In genomic region chr4:142366821-142367220, GRCh38 we compare ENCODE assay signal across 18 cellular contexts.
DNase-seq lines count a peak whose midpoint lies in the region; ATAC-seq and TF ChIP-seq lines count a peak whose summit lies in the region.
"Had no signal": no experiment of that assay in that cellular context is flagged by ENCODE, and none has a peak within 500 bp of the region (broad histone marks: within the 10 kb centered on the region; RNA-seq: fewer than 3 reads in every experiment).

No MANE protein-coding gene starts in this region.

- H2BK120ac ChIP-seq in mesendoderm (ENCODE audit: low read depth, low read length) = no peak overlapping the region

- no peak overlapping the region for H3K4ac ChIP-seq in mesendoderm (ENCODE audit: low read depth, low read length)

- no peak overlapping the region for H3K4me3 Mint-ChIP-seq in activated CD4-positive, alpha-beta T cell treated with anti-CD3 and anti-CD28 coated beads, Interleukin-2, amount 10 ng/mL, durations not matched to agents 24 days and 14 days
- no peak overlapping the region for H3K4me3 Mint-ChIP-seq in activated naive CD8-positive, alpha-beta T cell treated with anti-CD3 and anti-CD28 coated beads for 36 hours
- H3K4me3 Mint-ChIP-seq: activated B cell treated with CpG ODN at 0.5 μM for 24 hours had no signal

- TF ChIP-seq CTCF in HFF-Myc (IDR thresholded peaks at IDR 0.05; ENCODE audit: low read depth, low read length, missing control alignments) (no peak), dorsolateral prefrontal cortex (IDR thresholded peaks at IDR 0.05 in 54 of 56, conservative IDR thresholded peaks at IDR 0.05 in 2 of 56; ENCODE audit: low read depth in 1 of 56, partially characterized antibody in 56 of 56) (no peak), right lobe of liver (IDR thresholded peaks at IDR 0.05) (no peak)

- no peak overlapping the region for H2AK5ac ChIP-seq in mesendoderm (ENCODE audit: low read length)

- no peak overlapping the region for H3K23ac ChIP-seq in mesendoderm (ENCODE audit: low read length)

- no peak for ATAC-seq in right lobe of liver
- ATAC-seq: A549, body of pancreas, K562, lower lobe of right lung had no signal

- no peak overlapping the region for H2BK5ac ChIP-seq in mesendoderm (ENCODE audit: low read length)

- H3K27ac Mint-ChIP-seq in activated CD4-positive, alpha-beta T cell treated with anti-CD3 and anti-CD28 coated beads, Interleukin-2, amount 10 ng/mL, durations not matched to agents 24 days and 14 days = peak overlapping the region; percentile 31
- H3K27ac Mint-ChIP-seq in activated naive CD8-positive, alpha-beta T cell treated with anti-CD3 and anti-CD28 coated beads for 36 hours = peak overlapping the region; percentile 55
- H3K27ac Mint-ChIP-seq: activated B cell treated with CpG ODN at 0.5 μM for 24 hours had no signal

- H4K8ac ChIP-seq in mesendoderm (ENCODE audit: low read depth, low read length) = no peak overlapping the region

- H3K9me3 Mint-ChIP-seq in activated CD4-positive, alpha-beta T cell treated with anti-CD3 and anti-CD28 coated beads, Interleukin-2, amount 10 ng/mL, durations not matched to agents 24 days and 14 days = peaks cover 16% of the 10 kb centered on the region
- peaks cover 25% of the 10 kb centered on the region for H3K9me3 Mint-ChIP-seq in activated naive CD8-positive, alpha-beta T cell treated with anti-CD3 and anti-CD28 coated beads for 36 hours

- no peak for TF ChIP-seq POLR2A in right lobe of liver (IDR thresholded peaks at IDR 0.05)

- H3K27me3 ChIP-seq in mesendoderm (ENCODE audit: insufficient read depth, low read length, poor library complexity) (no peaks in the 10 kb centered on the region), dorsolateral prefrontal cortex (no peaks in the 10 kb centered on the region), right lobe of liver (no peaks in the 10 kb centered on the region)
- H3K27me3 ChIP-seq: body of pancreas had no signal

- no peaks in the 10 kb centered on the region for H3K79me2 ChIP-seq in mesendoderm (ENCODE audit: control insufficient read depth, insufficient read depth, low read length)

- no peak overlapping the region for H2BK15ac ChIP-seq in mesendoderm (replicated peaks; ENCODE audit: low read depth)

- H3K4me3 ChIP-seq in HFF-Myc (replicated peaks; ENCODE audit: low read depth, low read length) = no peak overlapping the region
- no peak overlapping the region for H3K4me3 ChIP-seq in mesendoderm (ENCODE audit: low read length)
- H3K4me3 ChIP-seq in dorsolateral prefrontal cortex = no peak overlapping the region
- H3K4me3 ChIP-seq in right lobe of liver = no peak overlapping the region
- H3K4me3 ChIP-seq: A549, body of pancreas, K562, lower lobe of right lung had no signal

- H3K4me1 ChIP-seq in mesendoderm (ENCODE audit: control insufficient read depth, low read depth, low read length) (no peaks in the 10 kb centered on the region), right lobe of liver (no peaks in the 10 kb centered on the region)
- H3K4me1 ChIP-seq: body of pancreas, lower lobe of right lung had no signal

- H3K9me3 ChIP-seq in right lobe of liver = no peaks in the 10 kb centered on the region
- H3K9me3 ChIP-seq: body of pancreas, SK-N-SH had no signal

- H3K9ac ChIP-seq in mesendoderm (ENCODE audit: low read length) = no peak overlapping the region
- H3K9ac ChIP-seq: SK-N-SH had no signal

- H3K79me1 ChIP-seq in mesendoderm (ENCODE audit: low read length) = no peaks in the 10 kb centered on the region

- H4K5ac ChIP-seq in mesendoderm (ENCODE audit: low read length) = no peak overlapping the region

- no peaks in the 10 kb centered on the region for H3K27me3 Mint-ChIP-seq in activated CD4-positive, alpha-beta T cell treated with anti-CD3 and anti-CD28 coated beads, Interleukin-2, amount 10 ng/mL, durations not matched to agents 24 days and 14 days
- no peaks in the 10 kb centered on the region for H3K27me3 Mint-ChIP-seq in activated naive CD8-positive, alpha-beta T cell treated with anti-CD3 and anti-CD28 coated beads for 36 hours
- H3K27me3 Mint-ChIP-seq: activated B cell treated with CpG ODN at 0.5 μM for 24 hours had no signal

- no peaks in the 10 kb centered on the region for H3K36me3 ChIP-seq in mesendoderm (ENCODE audit: control insufficient read depth, insufficient read depth, low read length)
- no peaks in the 10 kb centered on the region for H3K36me3 ChIP-seq in right lobe of liver
- H3K36me3 ChIP-seq: lower lobe of right lung had no signal

- H3K36me3 Mint-ChIP-seq in activated CD4-positive, alpha-beta T cell treated with anti-CD3 and anti-CD28 coated beads, Interleukin-2, amount 10 ng/mL, durations not matched to agents 24 days and 14 days (ENCODE audit: low read depth) = peaks cover 39% of the 10 kb centered on the region
- peaks cover 71% of the 10 kb centered on the region for H3K36me3 Mint-ChIP-seq in activated naive CD8-positive, alpha-beta T cell treated with anti-CD3 and anti-CD28 coated beads for 36 hours

- H3K18ac ChIP-seq in mesendoderm (ENCODE audit: low read length) = no peak overlapping the region

- no peak overlapping the region for H3K27ac ChIP-seq in mesendoderm (ENCODE audit: low read depth, low read length)
- no peak overlapping the region for H3K27ac ChIP-seq in dorsolateral prefrontal cortex
- no peak overlapping the region for H3K27ac ChIP-seq in right lobe of liver
- H3K27ac ChIP-seq: A549, body of pancreas, lower lobe of right lung had no signal

- DNase-seq in activated CD4-positive, alpha-beta T cell treated with anti-CD3 and anti-CD28 coated beads, Interleukin-2, amount 10 ng/mL, durations not matched to agents 24 days and 14 days = no peak
- DNase-seq in activated CD4-positive, alpha-beta T cell treated with anti-CD3 and anti-CD28 coated beads, Interleukin-2, amount 50 U/mL, for 48 hours = no peak
- DNase-seq in HFF-Myc (ENCODE audit: extremely low read depth, low read depth) = peak; percentile 75
- no peak for DNase-seq in activated naive CD8-positive, alpha-beta T cell treated with anti-CD3 and anti-CD28 coated beads for 36 hours
- peak; percentile 13 for DNase-seq in mesendoderm
- no peak for DNase-seq in dorsolateral prefrontal cortex
- no peak for DNase-seq in GM19240 (ENCODE audit: insufficient read length, low spot score)
- DNase-seq in right lobe of liver = no peak
- DNase-seq: activated B cell treated with CpG ODN at 0.5 μM for 24 hours; body of pancreas; COR-L47; lower lobe of right lung; NCI-H1417 treated with DMSO at 0.1 percent for 48 hours; NCI-H345; SK-N-SH; stimulated activated naive CD4-positive, alpha-beta T cell had no signal

- intact Hi-C loops in activated CD4-positive, alpha-beta T cell treated with anti-CD3 and anti-CD28 coated beads, Interleukin-2, amount 10 ng/mL, durations not matched to agents 24 days and 14 days (cut with micrococcal nuclease) = loop anchor here (1.0 kb wide), 1 partner anchor 10 kb away; no protein-coding TSS in a partner anchor
- intact Hi-C loops in dorsolateral prefrontal cortex (cut with DNase I) = no loop called here
- intact Hi-C loops in right lobe of liver (cut with DNase I) = no loop called here

- peaks cover 51% of the 10 kb centered on the region for H3K4me1 Mint-ChIP-seq in activated CD4-positive, alpha-beta T cell treated with anti-CD3 and anti-CD28 coated beads, Interleukin-2, amount 10 ng/mL, durations not matched to agents 24 days and 14 days
- H3K4me1 Mint-ChIP-seq in activated naive CD8-positive, alpha-beta T cell treated with anti-CD3 and anti-CD28 coated beads for 36 hours = peaks cover 60% of the 10 kb centered on the region
- H3K4me1 Mint-ChIP-seq: activated B cell treated with CpG ODN at 0.5 μM for 24 hours had no signal

- no peak overlapping the region for H3K4me2 ChIP-seq in mesendoderm (ENCODE audit: low read length)
- H3K4me2 ChIP-seq: A549, SK-N-SH had no signal

- no peak overlapping the region for H3K56ac ChIP-seq in mesendoderm (ENCODE audit: low read length)

Comparison
In these comparisons a context has a peak if more than half of its experiments do, and no peak if none do; other contexts are left out.
1. DNase-seq: peak in HFF-Myc (single experiment) and mesendoderm (single experiment); none in activated CD4-positive, alpha-beta T cell treated with anti-CD3 and anti-CD28 coated beads, Interleukin-2, amount 10 ng/mL, durations not matched to agents 24 days and 14 days (single experiment), activated CD4-positive, alpha-beta T cell treated with anti-CD3 and anti-CD28 coated beads, Interleukin-2, amount 50 U/mL, for 48 hours (0 of 2), activated naive CD8-positive, alpha-beta T cell treated with anti-CD3 and anti-CD28 coated beads for 36 hours (single experiment), dorsolateral prefrontal cortex (0 of 10), GM19240 (single experiment) and right lobe of liver (0 of 3).